In the genomic region with DNA sequence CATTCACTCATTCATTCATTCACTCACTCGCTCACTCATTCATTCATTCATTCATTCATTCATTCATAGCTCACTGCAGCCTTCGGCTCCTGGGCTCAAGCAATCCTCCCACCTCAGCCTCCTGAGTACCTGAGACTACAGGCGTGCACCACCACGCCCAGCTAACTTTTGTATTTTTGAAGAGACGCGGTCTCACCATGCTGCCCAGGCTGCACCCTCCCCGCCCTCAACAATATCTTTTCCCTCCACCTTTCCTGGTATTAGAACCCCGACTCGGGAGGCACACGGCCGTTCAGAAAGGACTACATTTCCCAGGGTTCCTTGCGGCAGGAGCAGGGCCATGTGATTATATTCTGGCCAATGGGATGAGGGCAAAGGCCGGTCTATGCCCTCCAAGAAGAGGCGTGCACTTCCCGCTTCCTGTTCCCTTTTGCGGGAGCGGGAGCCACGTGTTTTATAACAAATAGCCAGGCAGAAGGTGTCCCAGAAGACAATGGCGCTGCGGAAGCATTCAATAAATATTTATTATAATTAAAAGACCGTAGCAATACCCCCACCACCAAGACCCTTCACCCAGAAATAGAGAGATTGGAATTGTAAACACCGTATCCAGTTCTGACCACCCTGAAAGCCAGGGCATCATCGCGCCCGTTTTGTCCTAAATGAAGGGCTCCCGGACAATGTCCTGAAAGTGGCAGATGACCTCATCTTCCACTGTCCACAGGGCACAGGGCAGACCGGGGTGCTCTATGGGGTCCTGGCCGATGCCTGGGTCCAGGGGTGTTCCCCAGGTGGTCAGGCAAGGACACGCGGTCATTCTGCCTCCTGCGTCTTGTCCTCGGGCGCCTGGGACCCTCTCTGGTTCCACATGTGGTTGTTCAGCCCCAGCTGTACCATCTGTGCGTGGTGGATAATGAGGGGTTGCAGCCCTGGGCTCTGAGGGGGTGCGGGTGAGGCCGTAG, we compare ENCODE assay signal across 8 cellular contexts. TPM values are rescaled to one million over a fixed set of nuclear protein-coding genes. Genes with fewer than 3 reads are reported as not detected.
DNase-seq lines count a peak whose midpoint lies in the region; ATAC-seq and TF ChIP-seq lines count a peak whose summit lies in the region.

No MANE protein-coding gene starts in this region.

- H3K9me3 ChIP-seq in MM.1S (replicated peaks; ENCODE audit: insufficient read depth, low read length) (no peaks in the 10 kb centered on the region), neural cell (ENCODE audit: low read length) (no peaks in the 10 kb centered on the region)

- peaks cover 21% of the 10 kb centered on the region for H3K36me3 Mint-ChIP-seq in stimulated activated naive CD8-positive, alpha-beta T cell treated with anti-CD3 and anti-CD28 coated beads, Interleukin-15, Interleukin-2, amounts not matched to agents 100 ng/mL and 50 ng/mL, for 24 hours (ENCODE audit: low read depth)

- no peak for ATAC-seq in HG02623 (IDR thresholded peaks at IDR 0.05; ENCODE audit: unreplicated experiment)

- H3K27ac ChIP-seq in MM.1S (ENCODE audit: low read length) (no peak overlapping the region), neural cell (ENCODE audit: low read length) (no peak overlapping the region)

- H3K4me2 ChIP-seq in MM.1S (ENCODE audit: low read depth, low read length) (peak overlapping the region; percentile 60), neural cell (ENCODE audit: low read length) (no peak overlapping the region)

- no peak for TF ChIP-seq RAD21 in neural cell (conservative IDR thresholded peaks at IDR 0.05)

- peaks cover 10% of the 10 kb centered on the region for H3K4me1 ChIP-seq in MM.1S (ENCODE audit: low read length)

- H3K4me3 Mint-ChIP-seq in stimulated activated naive CD8-positive, alpha-beta T cell treated with anti-CD3 and anti-CD28 coated beads, Interleukin-15, Interleukin-2, amounts not matched to agents 100 ng/mL and 50 ng/mL, for 24 hours = peak overlapping the region; percentile 71

- H3K36me3 ChIP-seq in MM.1S (replicated peaks; ENCODE audit: insufficient read depth, low read length) = peaks cover 8% of the 10 kb centered on the region; the same call in 1 of the 2 replicates
- no peaks in the 10 kb centered on the region for H3K36me3 ChIP-seq in neural cell (ENCODE audit: insufficient read depth, low read length)

- no peaks in the 10 kb centered on the region for H3K9me3 Mint-ChIP-seq in stimulated activated naive CD8-positive, alpha-beta T cell treated with anti-CD3 and anti-CD28 coated beads, Interleukin-15, Interleukin-2, amounts not matched to agents 100 ng/mL and 50 ng/mL, for 24 hours

- H3K9ac ChIP-seq in MM.1S (ENCODE audit: low read length) (no peak overlapping the region), neural cell (ENCODE audit: low read length) (peak overlapping the region; percentile 23)

- peak overlapping the region; percentile 47 for H2AFZ ChIP-seq in MM.1S (ENCODE audit: low read length)
- peak overlapping the region; percentile 30 for H2AFZ ChIP-seq in neural cell (ENCODE audit: low read depth, low read length)

- peaks cover 3% of the 10 kb centered on the region; the same call in 1 of the 2 replicates for H3K79me2 ChIP-seq in MM.1S (ENCODE audit: low read length)
- H3K79me2 ChIP-seq in neural cell (replicated peaks; ENCODE audit: insufficient read depth, low read length) = no peaks in the 10 kb centered on the region

- H3K4me3 ChIP-seq in MM.1S (ENCODE audit: low read length) (peak overlapping the region; percentile 45), fibroblast of the aortic adventitia (ENCODE audit: low read depth, low read length) (no peak overlapping the region), neural cell (ENCODE audit: low read length) (peak overlapping the region; percentile 56)

- no peak for TF ChIP-seq EP300 in neural cell (conservative IDR thresholded peaks at IDR 0.05; ENCODE audit: poor library complexity, severe bottlenecking)

- peak overlapping the region; percentile 69 for H3K27ac Mint-ChIP-seq in stimulated activated naive CD8-positive, alpha-beta T cell treated with anti-CD3 and anti-CD28 coated beads, Interleukin-15, Interleukin-2, amounts not matched to agents 100 ng/mL and 50 ng/mL, for 24 hours

- H3K4me1 Mint-ChIP-seq in stimulated activated naive CD8-positive, alpha-beta T cell treated with anti-CD3 and anti-CD28 coated beads, Interleukin-15, Interleukin-2, amounts not matched to agents 100 ng/mL and 50 ng/mL, for 24 hours (ENCODE audit: low read depth) = peaks cover 26% of the 10 kb centered on the region

- TF ChIP-seq CTCF in MM.1S (IDR thresholded peaks at IDR 0.05; ENCODE audit: low read length) (no peak), fibroblast of the aortic adventitia (IDR thresholded peaks at IDR 0.05; ENCODE audit: insufficient read depth, low read length) (no peak), neural cell (IDR thresholded peaks at IDR 0.05; ENCODE audit: poor library complexity, severe bottlenecking) (no peak)

- H4K20me1 ChIP-seq in MM.1S (ENCODE audit: insufficient read depth, low read length) = no peaks in the 10 kb centered on the region
- no peaks in the 10 kb centered on the region for H4K20me1 ChIP-seq in neural cell (ENCODE audit: insufficient read depth)

- DNase-seq in ELF-1 (ENCODE audit: low read depth, low spot score) (peak; percentile 93), MM.1S (peak; percentile 85), SHP77 treated with DMSO at 0.1 percent for 48 hours (lab: John Stamatoyannopoulos, UW) (peak; percentile 90), fibroblast of the aortic adventitia (ENCODE audit: low read depth) (peak; percentile 93)
- DNase-seq in activated T-helper 9 cell treated with anti-CD3 and anti-CD28 coated beads, Interleukin-2, amount 50 U/mL, for 16 hours (ENCODE audit: low read depth) = peak; percentile 55

- H3K27me3 ChIP-seq in MM.1S (replicated peaks; ENCODE audit: insufficient read depth, low read length) (no peaks in the 10 kb centered on the region), neural cell (ENCODE audit: insufficient read depth, low read depth, low read length) (no peaks in the 10 kb centered on the region)

- H3K9me2 ChIP-seq in MM.1S (replicated peaks; ENCODE audit: insufficient read depth, low read length) = no peaks in the 10 kb centered on the region
- H3K9me2 ChIP-seq in neural cell (ENCODE audit: insufficient read depth, low read length) = no peaks in the 10 kb centered on the region

- H3K27me3 Mint-ChIP-seq in stimulated activated naive CD8-positive, alpha-beta T cell treated with anti-CD3 and anti-CD28 coated beads, Interleukin-15, Interleukin-2, amounts not matched to agents 100 ng/mL and 50 ng/mL, for 24 hours = no peaks in the 10 kb centered on the region

- H3F3A ChIP-seq in MM.1S (ENCODE audit: insufficient read depth, low read length) (peaks cover 12% of the 10 kb centered on the region), neural cell (ENCODE audit: insufficient read depth, low read length, poor library complexity, severe bottlenecking) (no peaks in the 10 kb centered on the region)

TF ChIP-seq in neural cell, 6 proteins besides CTCF, POLR2A, EP300 and RAD21:
- TF ChIP-seq TAF1 (IDR thresholded peaks at IDR 0.05; ENCODE audit: low read depth) (peak; percentile 13), SMC3 (conservative IDR thresholded peaks at IDR 0.05; ENCODE audit: poor library complexity) (no peak), POLR2AphosphoS5 (IDR thresholded peaks at IDR 0.05) (peak; percentile 22), MXI1 (conservative IDR thresholded peaks at IDR 0.05; ENCODE audit: poor library complexity, severe bottlenecking) (peak; percentile 89)

RNA-seq across cellular contexts. Expression of gene TICAM1, which starts 15.8 kb away (rescaled TPM):
- total RNA-seq in fibroblast of the aortic adventitia (ENCODE audit: low replicate concordance) = 0.65 and 3.2 TPM in 2 replicates
- polyA plus RNA-seq in neural cell = not detected in 2 replicates
- not detected in 2 replicates for polyA minus RNA-seq in neural cell

RNA-seq across cellular contexts. Expression of gene FEM1A, which starts 24.2 kb away (rescaled TPM):
- total RNA-seq in fibroblast of the aortic adventitia (ENCODE audit: low replicate concordance) = 5.8 and 8.8 TPM in 2 replicates
- 8.7 and 9.4 TPM in 2 replicates for polyA plus RNA-seq in neural cell
- 25.7 and 31.4 TPM in 2 replicates for polyA minus RNA-seq in neural cell

RNA-seq across cellular contexts. Expression of gene PLIN3, which starts 51.8 kb away (rescaled TPM):
- total RNA-seq in fibroblast of the aortic adventitia (ENCODE audit: low replicate concordance) = 88.1 and 227 TPM in 2 replicates
- 0.71 and 1.7 TPM in 2 replicates for polyA plus RNA-seq in neural cell
- polyA minus RNA-seq in neural cell = 1.2 and 1.5 TPM in 2 replicates
